1 cellular context compared by ENCODE assay signal in genomic region chr3:49715611-49716121, GRCh38.
TF ChIP-seq lines count a peak whose summit lies in the region.

No MANE protein-coding gene starts in this region.

TF ChIP-seq in HepG2, 621 proteins besides CTCF, POLR2A, EP300 and RAD21:
- no peak for TF ChIP-seq ZNF674 (CRISPR knock-in tag; IDR thresholded peaks at IDR 0.05; ENCODE audit: low read depth)
- TF ChIP-seq, protein P1, sequence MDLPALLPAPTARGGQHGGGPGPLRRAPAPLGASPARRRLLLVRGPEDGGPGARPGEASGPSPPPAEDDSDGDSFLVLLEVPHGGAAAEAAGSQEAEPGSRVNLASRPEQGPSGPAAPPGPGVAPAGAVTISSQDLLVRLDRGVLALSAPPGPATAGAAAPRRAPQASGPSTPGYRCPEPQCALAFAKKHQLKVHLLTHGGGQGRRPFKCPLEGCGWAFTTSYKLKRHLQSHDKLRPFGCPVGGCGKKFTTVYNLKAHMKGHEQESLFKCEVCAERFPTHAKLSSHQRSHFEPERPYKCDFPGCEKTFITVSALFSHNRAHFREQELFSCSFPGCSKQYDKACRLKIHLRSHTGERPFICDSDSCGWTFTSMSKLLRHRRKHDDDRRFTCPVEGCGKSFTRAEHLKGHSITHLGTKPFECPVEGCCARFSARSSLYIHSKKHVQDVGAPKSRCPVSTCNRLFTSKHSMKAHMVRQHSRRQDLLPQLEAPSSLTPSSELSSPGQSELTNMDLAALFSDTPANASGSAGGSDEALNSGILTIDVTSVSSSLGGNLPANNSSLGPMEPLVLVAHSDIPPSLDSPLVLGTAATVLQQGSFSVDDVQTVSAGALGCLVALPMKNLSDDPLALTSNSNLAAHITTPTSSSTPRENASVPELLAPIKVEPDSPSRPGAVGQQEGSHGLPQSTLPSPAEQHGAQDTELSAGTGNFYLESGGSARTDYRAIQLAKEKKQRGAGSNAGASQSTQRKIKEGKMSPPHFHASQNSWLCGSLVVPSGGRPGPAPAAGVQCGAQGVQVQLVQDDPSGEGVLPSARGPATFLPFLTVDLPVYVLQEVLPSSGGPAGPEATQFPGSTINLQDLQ (CRISPR knock-in tag; IDR thresholded peaks at IDR 0.05), result no peak
- no peak for TF ChIP-seq CREBL2 (CRISPR knock-in tag; IDR thresholded peaks at IDR 0.05; ENCODE audit: borderline replicate concordance)
- TF ChIP-seq ZNF263 (CRISPR knock-in tag; IDR thresholded peaks at IDR 0.05), result no peak
- peak; percentile 23 for TF ChIP-seq AGO2 (optimal IDR thresholded peaks at IDR 0.05; ENCODE audit: low read depth, low read length)
- no peak for TF ChIP-seq NFKBIZ (CRISPR knock-in tag; IDR thresholded peaks at IDR 0.05)
